19 cellular contexts compared by ENCODE assay signal in the genomic region with DNA sequence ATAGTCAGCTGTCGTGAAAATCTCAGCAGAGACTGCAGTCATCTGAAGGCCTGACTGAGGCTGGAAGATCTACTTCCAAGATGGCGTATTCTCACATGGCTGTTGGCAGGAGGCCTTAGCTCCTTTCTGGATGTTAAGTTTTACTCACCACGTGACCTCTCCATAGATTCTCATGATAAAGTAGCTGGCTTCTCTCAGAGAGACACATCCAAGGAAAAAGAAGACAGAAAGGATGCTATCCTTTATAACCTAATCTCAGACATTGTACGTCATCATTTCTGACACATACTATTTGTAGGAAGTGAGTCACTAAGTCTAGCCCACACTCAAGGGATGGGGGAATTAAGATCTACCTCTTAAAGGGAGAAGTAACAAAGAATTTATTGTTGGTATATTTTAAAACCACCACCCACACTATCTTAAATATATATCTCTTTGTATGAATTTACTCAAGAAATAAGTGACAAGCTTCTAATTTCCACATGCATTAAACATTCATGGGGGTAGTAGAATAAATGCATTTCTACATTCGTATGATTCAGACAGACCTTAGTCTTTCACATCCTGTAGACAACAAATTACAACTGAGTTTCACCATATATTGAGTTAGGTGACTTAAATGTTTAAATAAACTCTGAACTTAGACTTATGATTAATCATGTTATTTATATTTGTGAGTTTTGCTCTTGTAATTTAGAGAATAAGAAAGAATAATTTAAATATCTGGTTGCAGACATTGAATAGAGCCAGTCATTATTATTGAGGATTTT.
DNase-seq lines count a peak whose midpoint lies in the region; ATAC-seq and TF ChIP-seq lines count a peak whose summit lies in the region.
"Had no signal": no experiment of that assay in that cellular context is flagged by ENCODE, and none has a peak within 500 bp of the region (broad histone marks: within the 10 kb centered on the region; RNA-seq: fewer than 3 reads in every experiment).

No MANE protein-coding gene starts in this region.

- H2AFZ ChIP-seq in HCT116 (ENCODE audit: low read depth, low read length, poor library complexity, severe bottlenecking), result no peak overlapping the region
- peak overlapping the region; percentile 4 for H2AFZ ChIP-seq in fibroblast of lung (ENCODE audit: low read length)
- H2AFZ ChIP-seq: parathyroid adenoma had no signal

- ATAC-seq in HCT116, result no peak
- ATAC-seq in T-cell (replicated peaks in 1 of 4), result no peak
- ATAC-seq: activated CD8-positive, alpha-beta T cell treated with anti-CD3 and anti-CD28 coated beads for 36 hours had no signal

- DNase-seq in A172 (ENCODE audit: low spot score), result peak; percentile 65
- DNase-seq in HCT116 (ENCODE audit: low read depth, low spot score), result no peak
- DNase-seq in SW480 (ENCODE audit: low spot score), result peak; percentile 16
- DNase-seq in fibroblast of lung (ENCODE audit: low read depth in 2 of 2), result peak; percentile 63 to 89
- no peak for DNase-seq in AG08395 (ENCODE audit: low spot score)
- DNase-seq in osteocyte (ENCODE audit: extremely low spot score, unreplicated experiment), result no peak
- no peak for DNase-seq in T-cell
- DNase-seq in medulla oblongata (ENCODE audit: extremely low spot score), result no peak
- DNase-seq: activated CD8-positive, alpha-beta T cell treated with anti-CD3 and anti-CD28 coated beads for 36 hours; amygdala; colonic mucosa; GDM1; hippocampal formation; NCI-H187; NCI-H524; stimulated activated naive CD4-positive, alpha-beta T cell treated with Interleukin-2 at 50 U/mL for 16 hours had no signal

- H3K27ac Mint-ChIP-seq in osteocyte (ENCODE audit: unreplicated experiment) (no peak overlapping the region), T-cell (no peak overlapping the region)
- H3K27ac Mint-ChIP-seq: activated CD8-positive, alpha-beta T cell treated with anti-CD3 and anti-CD28 coated beads for 36 hours; activated T-helper 2 cell treated with anti-CD3 and anti-CD28 coated beads, Interferon-gamma antibody, Interleukin-2, Interleukin-4, amounts not matched to agents 10 μg/mL and 5 μg/mL and 100 μg/mL, durations not matched to agents 14 hours and 24 hours and 36 hours had no signal

- no peaks in the 10 kb centered on the region for H3K9me2 ChIP-seq in HCT116 (ENCODE audit: insufficient read depth)

- no peaks in the 10 kb centered on the region for H3K9me3 ChIP-seq in HCT116 (ENCODE audit: control insufficient read depth in 1 of 2, insufficient read depth in 1 of 2, low read depth in 1 of 2, low read length in 2 of 2)
- H3K9me3 ChIP-seq in fibroblast of lung (ENCODE audit: control insufficient read depth, insufficient read depth, low read depth, low read length), result no peaks in the 10 kb centered on the region
- H3K9me3 ChIP-seq: colonic mucosa had no signal

- intact Hi-C loops in HCT116 (cut with micrococcal nuclease), result no loop called here

- CTCF ChIA-PET in HCT116 (lab: Charles Lee), result no interaction called here
- CTCF ChIA-PET in T-cell (lab: Charles Lee), result no interaction called here

- H3K27me3 ChIP-seq in HCT116 (ENCODE audit: insufficient read depth, low read length), result no peaks in the 10 kb centered on the region
- no peaks in the 10 kb centered on the region for H3K27me3 ChIP-seq in fibroblast of lung (ENCODE audit: control insufficient read depth, insufficient read depth, low read length)
- H3K27me3 ChIP-seq: colonic mucosa had no signal

- no peaks in the 10 kb centered on the region for H3K27me3 Mint-ChIP-seq in osteocyte (ENCODE audit: unreplicated experiment)
- peaks cover 5 to 7% of the 10 kb centered on the region in 2 donors for H3K27me3 Mint-ChIP-seq in T-cell

- H3K4me2 ChIP-seq in HCT116 (ENCODE audit: low read length), result no peak overlapping the region
- no peak overlapping the region for H3K4me2 ChIP-seq in fibroblast of lung (ENCODE audit: extremely low read depth, insufficient read depth, low read length)
- H3K4me2 ChIP-seq: KMS-11 had no signal

- H3K4me3 Mint-ChIP-seq in osteocyte (ENCODE audit: unreplicated experiment) (no peak overlapping the region), T-cell (no peak overlapping the region)
- H3K4me3 Mint-ChIP-seq: activated CD8-positive, alpha-beta T cell treated with anti-CD3 and anti-CD28 coated beads for 36 hours had no signal

- H4K20me1 ChIP-seq in HCT116 (ENCODE audit: insufficient read depth) (no peaks in the 10 kb centered on the region), fibroblast of lung (ENCODE audit: control insufficient read depth, extremely low read depth, insufficient read depth, low read length) (no peaks in the 10 kb centered on the region)

- no peaks in the 10 kb centered on the region for H3K36me3 ChIP-seq in HCT116 (ENCODE audit: control insufficient read depth in 1 of 2, insufficient read depth in 2 of 2, low read length in 2 of 2)
- H3K36me3 ChIP-seq in fibroblast of lung (ENCODE audit: control insufficient read depth, insufficient read depth, low read length), result no peaks in the 10 kb centered on the region
- H3K36me3 ChIP-seq: colonic mucosa had no signal

- H3K4me1 Mint-ChIP-seq in osteocyte (ENCODE audit: unreplicated experiment) (peaks cover 38% of the 10 kb centered on the region), T-cell (no peaks in the 10 kb centered on the region)

- TF ChIP-seq CTCF in HCT116 (IDR thresholded peaks at IDR 0.05 in 2 of 3, conservative IDR thresholded peaks at IDR 0.05 in 1 of 3; ENCODE audit: borderline replicate concordance in 1 of 3, insufficient read depth in 1 of 3, low read depth in 2 of 3, low read length in 2 of 3) (no peak), fibroblast of lung (conservative IDR thresholded peaks at IDR 0.05 in 1 of 2, IDR thresholded peaks at IDR 0.05 in 1 of 2; ENCODE audit: low read depth in 1 of 2, low read length in 2 of 2) (no peak), osteocyte (IDR thresholded peaks at IDR 0.05) (no peak)

- no peak overlapping the region for H3K4me3 ChIP-seq in HCT116 (replicated peaks in 1 of 2; ENCODE audit: low read depth in 1 of 2, low read length in 2 of 2)
- no peak overlapping the region for H3K4me3 ChIP-seq in fibroblast of lung (replicated peaks in 1 of 4; ENCODE audit: control extremely low read depth in 1 of 4, insufficient read depth in 1 of 4, low read depth in 3 of 4, low read length in 4 of 4)
- H3K4me3 ChIP-seq: colonic mucosa had no signal

- TF ChIP-seq RAD21 in HCT116 (IDR thresholded peaks at IDR 0.05; ENCODE audit: low read depth), result no peak

- H3K27ac ChIP-seq in HCT116 (ENCODE audit: low read depth, low read length), result no peak overlapping the region
- H3K27ac ChIP-seq in fibroblast of lung (ENCODE audit: insufficient read depth, low read length), result peak overlapping the region; percentile 63
- H3K27ac ChIP-seq: colonic mucosa, KMS-11, parathyroid adenoma had no signal

- TF ChIP-seq POLR2A in HCT116 (IDR thresholded peaks at IDR 0.05; ENCODE audit: borderline replicate concordance, extremely low read depth, insufficient read depth, insufficient read length), result no peak

- RAD21 ChIA-PET in HCT116 (lab: Charles Lee; ENCODE audit: low non-redundant PET in 1 of 2, low total read pairs in 2 of 2, uncharacterized antibody in 2 of 2, unreplicated experiment in 2 of 2), result no interaction called here

- no peaks in the 10 kb centered on the region for H3K79me2 ChIP-seq in HCT116 (ENCODE audit: insufficient read depth, low read length)
- no peaks in the 10 kb centered on the region for H3K79me2 ChIP-seq in fibroblast of lung (ENCODE audit: control insufficient read depth, insufficient read depth, low read length)
- H3K79me2 ChIP-seq: parathyroid adenoma had no signal

- no TSS peak for BruUV-seq in HCT116 (replicated peaks; lab: Mats Ljungman, UMichigan)

- H3K4me1 ChIP-seq in HCT116 (ENCODE audit: control insufficient read depth in 1 of 2, insufficient read depth in 2 of 2, low read length in 2 of 2), result no peaks in the 10 kb centered on the region
- H3K4me1 ChIP-seq in fibroblast of lung (ENCODE audit: control insufficient read depth, extremely low read depth, insufficient read depth, low read length), result peaks cover 8% of the 10 kb centered on the region
- H3K4me1 ChIP-seq: colonic mucosa, parathyroid adenoma had no signal

- no peak overlapping the region for H3K9ac ChIP-seq in HCT116 (ENCODE audit: low read length)
- H3K9ac ChIP-seq in fibroblast of lung (ENCODE audit: insufficient read depth, low read length), result no peak overlapping the region
- H3K9ac ChIP-seq: KMS-11, parathyroid adenoma had no signal

- POLR2A ChIA-PET in HCT116 (lab: Charles Lee), result no interaction called here
- POLR2A ChIA-PET in T-cell (lab: Charles Lee), result no interaction called here

- H3K36me3 Mint-ChIP-seq in osteocyte (ENCODE audit: unreplicated experiment) (no peaks in the 10 kb centered on the region), T-cell (no peaks in the 10 kb centered on the region)

- peaks cover 8% of the 10 kb centered on the region for H3K9me3 Mint-ChIP-seq in osteocyte (ENCODE audit: unreplicated experiment)
- H3K9me3 Mint-ChIP-seq in T-cell, result peaks cover 5 to 8% (median 5%) of the 10 kb centered on the region in 3 donors

TF ChIP-seq in HCT116, 20 proteins besides CTCF, POLR2A, EP300 and RAD21:
- TF ChIP-seq FOSL1 (IDR thresholded peaks at IDR 0.05; ENCODE audit: low read depth), result 0 out of 2 replicates have a peak, but pooled peaks have one; percentile 16
- TF ChIP-seq, protein P1, sequence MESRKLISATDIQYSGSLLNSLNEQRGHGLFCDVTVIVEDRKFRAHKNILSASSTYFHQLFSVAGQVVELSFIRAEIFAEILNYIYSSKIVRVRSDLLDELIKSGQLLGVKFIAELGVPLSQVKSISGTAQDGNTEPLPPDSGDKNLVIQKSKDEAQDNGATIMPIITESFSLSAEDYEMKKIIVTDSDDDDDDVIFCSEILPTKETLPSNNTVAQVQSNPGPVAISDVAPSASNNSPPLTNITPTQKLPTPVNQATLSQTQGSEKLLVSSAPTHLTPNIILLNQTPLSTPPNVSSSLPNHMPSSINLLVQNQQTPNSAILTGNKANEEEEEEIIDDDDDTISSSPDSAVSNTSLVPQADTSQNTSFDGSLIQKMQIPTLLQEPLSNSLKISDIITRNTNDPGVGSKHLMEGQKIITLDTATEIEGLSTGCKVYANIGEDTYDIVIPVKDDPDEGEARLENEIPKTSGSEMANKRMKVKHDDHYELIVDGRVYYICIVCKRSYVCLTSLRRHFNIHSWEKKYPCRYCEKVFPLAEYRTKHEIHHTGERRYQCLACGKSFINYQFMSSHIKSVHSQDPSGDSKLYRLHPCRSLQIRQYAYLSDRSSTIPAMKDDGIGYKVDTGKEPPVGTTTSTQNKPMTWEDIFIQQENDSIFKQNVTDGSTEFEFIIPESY (IDR thresholded peaks at IDR 0.05; ENCODE audit: extremely low read depth, insufficient replicate concordance, low read length), result no peak

Comparison
In these comparisons a context has a peak if more than half of its experiments do, and no peak if none do; other contexts are left out.
1. DNase-seq: peak in A172 (single experiment), SW480 (single experiment) and fibroblast of lung (2 of 2); none in HCT116 (single experiment), AG08395 (single experiment), osteocyte (single experiment), T-cell (0 of 34) and medulla oblongata (single experiment).